Comparison of ENCODE assay signal across 9 cellular contexts in genomic region chr9:37119360-37119759, GRCh38. TPM values are rescaled to one million over a fixed set of nuclear protein-coding genes. Genes with fewer than 3 reads are reported as not detected.
DNase-seq lines count a peak whose midpoint lies in the region; ATAC-seq and TF ChIP-seq lines count a peak whose summit lies in the region.
"Had no signal": no experiment of that assay in that cellular context is flagged by ENCODE, and none has a peak within 500 bp of the region (broad histone marks: within the 10 kb centered on the region; RNA-seq: fewer than 3 reads in every experiment).

No MANE protein-coding gene starts in this region.

- no peak overlapping the region for H3K4me3 ChIP-seq in MM.1S (ENCODE audit: low read length)
- H3K4me3 ChIP-seq in dorsolateral prefrontal cortex = peak overlapping the region in 57 of 59 donors; percentile 66 to 100 (median 93)
- H3K4me3 ChIP-seq in osteoblast (ENCODE audit: insufficient read depth, low read length) = peak overlapping the region; percentile 98

- H3K27me3 ChIP-seq in MM.1S (replicated peaks; ENCODE audit: insufficient read depth, low read length) = no peaks in the 10 kb centered on the region
- no peaks in the 10 kb centered on the region for H3K27me3 ChIP-seq in dorsolateral prefrontal cortex
- no peaks in the 10 kb centered on the region for H3K27me3 ChIP-seq in osteoblast (ENCODE audit: insufficient read depth, low read length)

- no peak for TF ChIP-seq CTCF in MM.1S (IDR thresholded peaks at IDR 0.05; ENCODE audit: low read length)
- no peak for TF ChIP-seq CTCF in dorsolateral prefrontal cortex (IDR thresholded peaks at IDR 0.05 in 54 of 56, conservative IDR thresholded peaks at IDR 0.05 in 2 of 56; ENCODE audit: low read depth in 1 of 56, partially characterized antibody in 56 of 56)
- no peak for TF ChIP-seq CTCF in osteoblast (IDR thresholded peaks at IDR 0.05; ENCODE audit: extremely low read depth, low read depth, low read length)

- peak; percentile 32 for DNase-seq in DMS79 treated with DMSO at 0.1 percent for 48 hours (lab: John Stamatoyannopoulos, UW)
- DNase-seq in DMS79 (lab: John Stamatoyannopoulos, UW) = no peak
- DNase-seq in MM.1S = no peak
- DNase-seq in dorsolateral prefrontal cortex = no peak
- DNase-seq in osteoblast (ENCODE audit: insufficient read length, low spot score, missing footprints) = no peak
- no peak for DNase-seq in T-helper 9 cell
- DNase-seq in HPDE6-E6E7 (ENCODE audit: extremely low spot score) = no peak
- DNase-seq: SIG-M5 had no signal

- H2AFZ ChIP-seq in MM.1S (ENCODE audit: low read length) (peak overlapping the region; percentile 73), osteoblast (ENCODE audit: low read length) (peak overlapping the region; percentile 99)

- H3K79me2 ChIP-seq in MM.1S (ENCODE audit: low read length) (peaks cover 37% of the 10 kb centered on the region), osteoblast (ENCODE audit: insufficient read depth, low read length) (peaks cover 36% of the 10 kb centered on the region)

- H3K27ac ChIP-seq in MM.1S (ENCODE audit: low read length) = no peak overlapping the region
- peak overlapping the region in 1 of 59 donors; percentile 88 for H3K27ac ChIP-seq in dorsolateral prefrontal cortex
- peak overlapping the region; percentile 91 for H3K27ac ChIP-seq in osteoblast (ENCODE audit: low read depth, low read length)

- ATAC-seq in HG03378 (IDR thresholded peaks at IDR 0.05; ENCODE audit: unreplicated experiment) = no peak

- intact Hi-C loops in dorsolateral prefrontal cortex (cut with DNase I) = loop anchor here in 1 of 2 donors (2.0 kb wide), 1 partner anchor 33 kb away; no protein-coding TSS in a partner anchor

- no peak overlapping the region for H3K9ac ChIP-seq in MM.1S (ENCODE audit: low read length)

- H3K4me1 ChIP-seq in MM.1S (ENCODE audit: low read length) (peaks cover 10% of the 10 kb centered on the region), osteoblast (ENCODE audit: insufficient read depth, low read length) (peaks cover 13% of the 10 kb centered on the region)

- H3K9me2 ChIP-seq in MM.1S (replicated peaks; ENCODE audit: insufficient read depth, low read length) = no peaks in the 10 kb centered on the region

- H3K4me2 ChIP-seq in MM.1S (ENCODE audit: low read depth, low read length) (no peak overlapping the region), osteoblast (ENCODE audit: insufficient read depth, low read length) (peak overlapping the region; percentile 95)

- H3K9me3 ChIP-seq in MM.1S (replicated peaks; ENCODE audit: insufficient read depth, low read length) (no peaks in the 10 kb centered on the region), osteoblast (ENCODE audit: low read depth, low read length) (peaks cover 4% of the 10 kb centered on the region)

- no peaks in the 10 kb centered on the region for H3F3A ChIP-seq in MM.1S (ENCODE audit: insufficient read depth, low read length)

- no peaks in the 10 kb centered on the region for H3K36me3 ChIP-seq in MM.1S (replicated peaks; ENCODE audit: insufficient read depth, low read length)
- no peaks in the 10 kb centered on the region for H3K36me3 ChIP-seq in osteoblast (ENCODE audit: insufficient read depth, low read length)

- H4K20me1 ChIP-seq in MM.1S (ENCODE audit: insufficient read depth, low read length) = no peaks in the 10 kb centered on the region
- peaks cover 11% of the 10 kb centered on the region for H4K20me1 ChIP-seq in osteoblast (ENCODE audit: insufficient read depth, low read length)

RNA-seq across cellular contexts. Expression of gene ZCCHC7, which starts 1.0 kb away (rescaled TPM):
- total RNA-seq in dorsolateral prefrontal cortex (10 to 100 TPM; 24.0 to 54.3 (median 35.6) TPM), osteoblast (31.5 and 32.6 TPM in 2 replicates)
